Comparison of ENCODE assay signal across 23 cellular contexts in the genomic region with DNA sequence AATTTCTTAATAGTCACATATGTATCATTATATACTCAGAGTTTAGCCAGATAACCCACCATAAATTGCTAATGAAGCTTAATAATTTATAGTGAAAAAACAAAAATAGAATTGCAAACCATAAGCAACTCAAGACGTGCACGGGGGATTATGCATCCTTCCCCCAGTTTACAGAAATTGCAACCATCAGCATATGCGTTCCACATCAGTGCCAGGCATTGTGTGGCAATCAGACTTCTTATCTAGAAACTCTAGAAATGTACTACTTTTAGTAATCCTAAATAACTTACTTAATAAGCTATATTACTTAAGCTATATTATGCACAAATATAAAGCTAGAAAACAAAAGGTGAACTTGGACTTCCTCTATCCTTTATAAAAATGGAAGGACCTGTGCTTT.
"Had no signal": no experiment of that assay in that cellular context is flagged by ENCODE, and none has a peak within 500 bp of the region (broad histone marks: within the 10 kb centered on the region; RNA-seq: fewer than 3 reads in every experiment).

No MANE protein-coding gene starts in this region.

- FAIRE-seq: colon, endothelial cell of umbilical vein, frontal cortex, islet of Langerhans, keratinocyte had no signal

- H3K4me1 ChIP-seq: left lung, lower lobe of right lung had no signal

- H3K27me3 ChIP-seq: dorsolateral prefrontal cortex, esophagus muscularis mucosa, foreskin keratinocyte, gastroesophageal sphincter, heart left ventricle, hepatocyte, left lung had no signal

- H3K27ac Mint-ChIP-seq: mesothelial cell of epicardium, naive B cell had no signal

- H2AFZ ChIP-seq: hepatocyte had no signal

- H3K27me3 Mint-ChIP-seq: naive B cell had no signal

- H3K4me2 ChIP-seq: hepatocyte had no signal

- H3K9me3 Mint-ChIP-seq: mesothelial cell of epicardium, naive B cell had no signal

- H3K79me2 ChIP-seq: hepatocyte had no signal

- H3K9me3 ChIP-seq: esophagus muscularis mucosa, gastroesophageal sphincter, heart left ventricle, left lung, lower lobe of right lung, mucosa of descending colon had no signal

- H3K36me3 ChIP-seq: esophagus muscularis mucosa, gastroesophageal sphincter, heart left ventricle, left lung, lower lobe of right lung had no signal

- H3K27ac ChIP-seq: coronary artery, dorsolateral prefrontal cortex, esophagus muscularis mucosa, foreskin keratinocyte, gastroesophageal sphincter, heart left ventricle, hepatocyte, left lung, lower lobe of right lung had no signal

- ATAC-seq: foreskin keratinocyte, gastroesophageal sphincter, heart left ventricle, left cardiac atrium, left lung, left ventricle myocardium superior, lower lobe of right lung, mucosa of descending colon had no signal

- H3K4me3 ChIP-seq: coronary artery, dorsolateral prefrontal cortex, esophagus muscularis mucosa, gastroesophageal sphincter, heart left ventricle, hepatocyte, left lung, lower lobe of right lung, mucosa of descending colon had no signal

- DNase-seq: dermis blood vessel endothelial cell; dorsolateral prefrontal cortex; effector CD4-positive, alpha-beta T cell; effector memory CD4-positive, alpha-beta T cell; foreskin keratinocyte; heart left ventricle; left cardiac atrium; left lung; left ventricle myocardium superior; lower lobe of right lung; mesenchymal stem cell; mucosa of descending colon; naive B cell had no signal

- H3K4me3 Mint-ChIP-seq: mesothelial cell of epicardium, naive B cell had no signal
